In genomic region chr18:75660932-75661331, GRCh38 we compare ENCODE assay signal across 30 cellular contexts.
"Had no signal": no experiment of that assay in that cellular context is flagged by ENCODE, and none has a peak within 500 bp of the region (broad histone marks: within the 10 kb centered on the region; RNA-seq: fewer than 3 reads in every experiment).

No MANE protein-coding gene starts in this region.

- ATAC-seq: activated CD8-positive, alpha-beta memory T cell treated with anti-CD3 and anti-CD28 coated beads, Interleukin-2, amount 10 ng/mL, durations not matched to agents 7 days and 5 days; activated CD8-positive, alpha-beta T cell treated with anti-CD3 and anti-CD28 coated beads, Interleukin-2, amount 10 ng/mL, durations not matched to agents 7 days and 5 days; activated naive CD8-positive, alpha-beta T cell treated with anti-CD3 and anti-CD28 coated beads, Interleukin-2, amount 50 U/mL, for 24 hours had no signal

- DNase-seq: activated CD4-positive, alpha-beta memory T cell treated with anti-CD3 and anti-CD28 coated beads, Interleukin-2, amount 10 ng/mL, durations not matched to agents 7 days and 5 days; activated CD4-positive, alpha-beta T cell treated with anti-CD3 and anti-CD28 coated beads for 4 hours; activated CD4-positive, alpha-beta T cell treated with anti-CD3 and anti-CD28 coated beads, Interleukin-2, amount 10 ng/mL, durations not matched to agents 24 days and 14 days; activated CD4-positive, alpha-beta T cell treated with anti-CD3 and anti-CD28 coated beads, Interleukin-2, amount 50 U/mL, for 1 hour; activated CD4-positive, alpha-beta T cell treated with anti-CD3 and anti-CD28 coated beads, Interleukin-2, amount 50 U/mL, for 4 hours; activated CD4-positive, CD25-positive, alpha-beta regulatory T cell; activated CD4-positive, CD25-positive, alpha-beta regulatory T cell treated with anti-CD3 and anti-CD28 coated beads, Interleukin-2, amount 50 U/mL, for 72 hours; activated CD8-positive, alpha-beta memory T cell treated with anti-CD3 and anti-CD28 coated beads for 24 hours; activated CD8-positive, alpha-beta memory T cell treated with anti-CD3 and anti-CD28 coated beads, Interleukin-2, amount 10 ng/mL, durations not matched to agents 7 days and 5 days; activated CD8-positive, alpha-beta memory T cell treated with anti-CD3 and anti-CD28 coated beads, Interleukin-2, amount 50 U/mL, for 48 hours; activated CD8-positive, alpha-beta T cell treated with anti-CD3 and anti-CD28 coated beads, Interleukin-2, amount 10 ng/mL, durations not matched to agents 7 days and 5 days; activated effector memory CD4-positive, alpha-beta T cell treated with Interleukin-2 at 50 U/mL for 16 hours; activated gamma-delta T cell; activated naive CD4-positive, alpha-beta T cell treated with anti-CD3 and anti-CD28 coated beads, Interleukin-2, amount 10 ng/mL, durations not matched to agents 7 days and 5 days; activated naive CD4-positive, alpha-beta T cell treated with Interleukin-2 at 50 U/mL for 16 hours; activated naive CD8-positive, alpha-beta T cell treated with anti-CD3 and anti-CD28 coated beads, Interleukin-2, amount 10 ng/mL, durations not matched to agents 7 days and 5 days; activated naive CD8-positive, alpha-beta T cell treated with anti-CD3 and anti-CD28 coated beads, Interleukin-2, amount 50 U/mL, for 24 hours; activated T-cell treated with anti-CD3 and anti-CD28 coated beads, Interleukin-2, amount 50 U/mL, for 24 hours; activated T-cell treated with anti-CD3 and anti-CD28 coated beads, Interleukin-2, amount 50 U/mL, for 48 hours; amygdala; anterior cingulate cortex; caudate nucleus; cerebellar nuclear complex; T-helper 1 cell; T-helper 2 cell; T-helper 9 cell had no signal

- FAIRE-seq: bronchial epithelial cell had no signal

- H3K27ac ChIP-seq: ascending aorta, cardiac muscle cell, VCaP had no signal

- H3K4me3 ChIP-seq: ascending aorta, cardiac muscle cell had no signal

- H3K27me3 ChIP-seq: ascending aorta, cardiac muscle cell had no signal

- H3K36me3 ChIP-seq: ascending aorta, cardiac muscle cell had no signal

- H3K4me1 ChIP-seq: ascending aorta had no signal
